Comparison of ENCODE assay signal across 8 cellular contexts in the genomic region with DNA sequence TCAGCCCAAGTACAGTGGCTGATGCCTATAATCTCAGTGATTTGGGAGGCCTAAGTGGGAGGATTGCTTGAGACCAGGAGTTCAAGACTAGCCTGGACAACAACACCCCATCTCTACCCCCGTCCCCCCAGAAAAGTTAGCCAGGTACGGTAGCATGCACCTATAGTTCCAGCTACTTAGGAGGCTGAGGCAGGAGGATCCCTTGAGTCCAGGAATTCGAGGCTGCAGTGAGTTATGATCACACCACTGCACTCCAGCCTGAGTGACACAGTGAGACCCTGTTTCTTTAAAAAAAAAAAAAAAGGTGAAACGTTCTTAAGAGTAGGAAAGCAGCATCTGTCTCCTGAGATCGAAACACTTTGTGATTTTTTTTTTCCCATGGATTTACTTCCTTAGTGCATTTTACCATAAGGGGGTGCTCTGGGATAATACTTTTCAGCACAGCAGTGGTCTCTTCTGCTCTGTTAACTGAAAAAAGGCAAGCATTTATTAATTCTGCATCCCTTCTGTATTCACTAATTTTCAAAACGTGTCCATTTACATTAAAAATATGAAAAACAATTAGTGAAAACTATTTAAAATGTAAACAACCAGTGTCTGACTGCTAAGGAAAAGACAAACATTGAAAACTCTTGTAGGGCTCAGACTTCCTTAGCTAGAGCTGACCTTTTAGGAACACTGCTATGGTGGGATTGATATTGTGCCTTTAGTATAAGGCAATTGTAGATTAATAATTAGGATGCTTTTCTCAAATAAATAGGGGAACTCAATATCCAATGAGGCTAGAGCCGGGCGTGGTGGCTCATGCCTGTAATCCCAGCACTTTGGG. TPM values are rescaled to one million over a fixed set of nuclear protein-coding genes. Genes with fewer than 3 reads are reported as not detected.
A peak's percentile ranks its signal among the peaks of the same experiment; 100 is the strongest.
DNase-seq lines count a peak whose midpoint lies in the region; ATAC-seq, FAIRE-seq and TF ChIP-seq lines count a peak whose summit lies in the region.

No MANE protein-coding gene starts in this region.

- H2AFZ ChIP-seq in Karpas-422 (ENCODE audit: low read length) = no peak overlapping the region
- no peak overlapping the region for H2AFZ ChIP-seq in SK-N-SH (ENCODE audit: low read depth)

- H3K27me3 ChIP-seq in Karpas-422 (ENCODE audit: low read length) (no peaks in the 10 kb centered on the region), SK-N-SH (ENCODE audit: insufficient read depth) (no peaks in the 10 kb centered on the region; the same call in 1 of the 2 replicates), upper lobe of left lung (no peaks in the 10 kb centered on the region)

- H3K4me1 ChIP-seq in A549 (peaks cover 9% of the 10 kb centered on the region), Karpas-422 (ENCODE audit: low read length) (no peaks in the 10 kb centered on the region), SK-N-SH (ENCODE audit: control insufficient read depth in 1 of 2, insufficient read depth in 2 of 2, low read depth in 1 of 2, low read length in 1 of 2) (no peaks in the 10 kb centered on the region), upper lobe of left lung (no peaks in the 10 kb centered on the region)

- no peak overlapping the region for H3K9ac ChIP-seq in Karpas-422 (ENCODE audit: low read length)
- H3K9ac ChIP-seq in SK-N-SH = no peak overlapping the region

- no peaks in the 10 kb centered on the region for H3K36me3 ChIP-seq in Karpas-422 (ENCODE audit: insufficient read depth, low read length)
- no peaks in the 10 kb centered on the region for H3K36me3 ChIP-seq in SK-N-SH (replicated peaks in 1 of 2; ENCODE audit: control insufficient read depth in 1 of 2, insufficient read depth in 2 of 2, low read length in 1 of 2)
- no peaks in the 10 kb centered on the region for H3K36me3 ChIP-seq in upper lobe of left lung

- H3K4me2 ChIP-seq in A549 (peak overlapping the region; percentile 40), Karpas-422 (ENCODE audit: low read depth, low read length, poor library complexity, severe bottlenecking) (no peak overlapping the region), SK-N-SH (no peak overlapping the region)

- WGBS in A549 (ENCODE audit: missing lambda C conversion rate) = 30% methylated on average over 8 of the region's 8 CpGs
- 33% methylated on average over 6 of the region's 8 CpGs for WGBS in SK-N-SH (ENCODE audit: low lambda C conversion rate)
- WGBS in upper lobe of left lung, 2 donors = 51 to 57% methylated on average over 8 of the region's 8 CpGs

- H3K9me3 ChIP-seq in A549 = no peaks in the 10 kb centered on the region
- H3K9me3 ChIP-seq in Karpas-422 (ENCODE audit: low read length) = no peaks in the 10 kb centered on the region
- no peaks in the 10 kb centered on the region for H3K9me3 ChIP-seq in SK-N-SH
- H3K9me3 ChIP-seq in upper lobe of left lung = no peaks in the 10 kb centered on the region

- H3K9me2 ChIP-seq in Karpas-422 (replicated peaks; ENCODE audit: insufficient read depth, low read length) = no peaks in the 10 kb centered on the region
- no peaks in the 10 kb centered on the region for H3K9me2 ChIP-seq in SK-N-SH

- H3K4me3 Mint-ChIP-seq in activated T-cell treated with anti-CD3 and anti-CD28 coated beads, Interleukin-2, amount 50 U/mL, for 4 hours = no peak overlapping the region

- TF ChIP-seq EP300 in A549 (IDR thresholded peaks at IDR 0.05) (no peak), SK-N-SH (IDR thresholded peaks at IDR 0.05; ENCODE audit: borderline replicate concordance in 1 of 2, low read depth in 1 of 2, low read length in 1 of 2) (no peak), upper lobe of left lung (IDR thresholded peaks at IDR 0.05) (no peak)

- TF ChIP-seq POLR2A in A549 (IDR thresholded peaks at IDR 0.05; ENCODE audit: low read length) (no peak), upper lobe of left lung (IDR thresholded peaks at IDR 0.05) (no peak)

- H3K27ac ChIP-seq in A549 = peak overlapping the region; percentile 43 to 73; a peak in 5 of 6 replicates
- H3K27ac ChIP-seq in Karpas-422 (ENCODE audit: low read length) = no peak overlapping the region
- no peak overlapping the region for H3K27ac ChIP-seq in SK-N-SH (ENCODE audit: low read depth in 2 of 2, low read length in 1 of 2)
- no peak overlapping the region for H3K27ac ChIP-seq in upper lobe of left lung

- CTCF ChIA-PET in A549 (lab: Yijun Ruan, JAX) = interaction anchor here (0.6 to 10.8 kb wide), 53 partner anchors 10 to 559 kb away, joined by 3 to 132 read pairs (median 3); a partner anchor contains a TSS
- CTCF ChIA-PET in SK-N-SH (lab: Yijun Ruan, JAX) = interaction anchor here (0.7 to 3.2 kb wide), 21 partner anchors 7 to 416 kb away, joined by 3 to 17 read pairs (median 5); no protein-coding TSS in a partner anchor

- H4K20me1 ChIP-seq in Karpas-422 (ENCODE audit: insufficient read depth, low read depth, low read length) = no peaks in the 10 kb centered on the region
- H4K20me1 ChIP-seq in SK-N-SH (ENCODE audit: insufficient read depth) = no peaks in the 10 kb centered on the region

- peak; percentile 41 to 75 for DNase-seq in A549 (ENCODE audit: low read depth in 1 of 2, low spot score in 1 of 2)
- DNase-seq in Karpas-422 = peak; percentile 48
- DNase-seq in SK-N-SH = peak; percentile 43
- DNase-seq in hepatic stellate cell (ENCODE audit: low spot score) = peak; percentile 41
- DNase-seq in upper lobe of left lung = no peak
- DNase-seq in activated T-cell treated with anti-CD3 and anti-CD28 coated beads, Interleukin-2, amount 50 U/mL, for 4 hours = no peak

- no peaks in the 10 kb centered on the region for H3K4me1 Mint-ChIP-seq in activated T-cell treated with anti-CD3 and anti-CD28 coated beads, Interleukin-2, amount 50 U/mL, for 4 hours (ENCODE audit: low read depth)

- H3K27me3 Mint-ChIP-seq in activated T-cell treated with anti-CD3 and anti-CD28 coated beads, Interleukin-2, amount 50 U/mL, for 4 hours (ENCODE audit: low read depth) = peaks cover 6% of the 10 kb centered on the region

- no peaks in the 10 kb centered on the region for H3K36me3 Mint-ChIP-seq in activated T-cell treated with anti-CD3 and anti-CD28 coated beads, Interleukin-2, amount 50 U/mL, for 4 hours (ENCODE audit: insufficient read depth)

- POLR2A ChIA-PET in A549 (lab: Yijun Ruan, JAX) = interaction anchor here (1.0 kb wide), 1 partner anchor 224 kb away, joined by 3 read pairs; no protein-coding TSS in a partner anchor
- POLR2A ChIA-PET in SK-N-SH (lab: Yijun Ruan, JAX) = no interaction called here

- peak; percentile 73 for FAIRE-seq in A549 (lab: Jason Lieb, UNC)

- H3F3A ChIP-seq in SK-N-SH (replicated peaks; ENCODE audit: insufficient read depth) = no peaks in the 10 kb centered on the region

- ATAC-seq in A549 = peak; percentile 91 to 95
- ATAC-seq in upper lobe of left lung (ENCODE audit: low FRiP score in 2 of 2) = peak in 1 of 2 donors; percentile 64
- no peak for ATAC-seq in GM21576 (IDR thresholded peaks at IDR 0.05; ENCODE audit: unreplicated experiment)
- ATAC-seq in activated T-cell treated with anti-CD3 and anti-CD28 coated beads, Interleukin-2, amount 50 U/mL, for 4 hours = no peak
- ATAC-seq in GM21737 (IDR thresholded peaks at IDR 0.05; ENCODE audit: unreplicated experiment) = no peak

- no peaks in the 10 kb centered on the region for H3K9me3 Mint-ChIP-seq in activated T-cell treated with anti-CD3 and anti-CD28 coated beads, Interleukin-2, amount 50 U/mL, for 4 hours

- peak; percentile 96 to 97 for TF ChIP-seq RAD21 in A549 (conservative IDR thresholded peaks at IDR 0.05 in 1 of 2, IDR thresholded peaks at IDR 0.05 in 1 of 2)
- peak; percentile 80 for TF ChIP-seq RAD21 in SK-N-SH (IDR thresholded peaks at IDR 0.05; ENCODE audit: low read length)

- H3K79me2 ChIP-seq in Karpas-422 (ENCODE audit: low read length) (no peaks in the 10 kb centered on the region), SK-N-SH (ENCODE audit: insufficient read depth) (no peaks in the 10 kb centered on the region)

- TF ChIP-seq CTCF in A549 (IDR thresholded peaks at IDR 0.05) (peak; percentile 93), SK-N-SH (IDR thresholded peaks at IDR 0.05) (peak; percentile 66), upper lobe of left lung (IDR thresholded peaks at IDR 0.05) (peak in 4 of 6 experiments; percentile 12 to 31 (median 24))

- no peak overlapping the region for H3K4me3 ChIP-seq in A549
- H3K4me3 ChIP-seq in Karpas-422 (ENCODE audit: low read length) = no peak overlapping the region
- H3K4me3 ChIP-seq in SK-N-SH (ENCODE audit: low read depth in 2 of 2, low read length in 1 of 2) = no peak overlapping the region; a peak in 1 of 4 replicates
- no peak overlapping the region for H3K4me3 ChIP-seq in upper lobe of left lung

TF ChIP-seq in A549, 52 proteins besides CTCF, POLR2A, EP300 and RAD21 (continues in another document):
- TF ChIP-seq JUNB (IDR thresholded peaks at IDR 0.05) = no peak
- TF ChIP-seq PHF8 (IDR thresholded peaks at IDR 0.05; ENCODE audit: borderline replicate concordance, low read depth) = no peak
- TF ChIP-seq EHF (CRISPR knock-in tag; IDR thresholded peaks at IDR 0.05) = no peak
- TF ChIP-seq TP53 (CRISPR knock-in tag; IDR thresholded peaks at IDR 0.05) = no peak
- TF ChIP-seq NFE2L2 (conservative IDR thresholded peaks at IDR 0.05; ENCODE audit: low read length) = no peak

TF ChIP-seq in SK-N-SH, 30 proteins besides CTCF, POLR2A, EP300 and RAD21:
- TF ChIP-seq SMC3 (IDR thresholded peaks at IDR 0.05; ENCODE audit: low read depth, low read length) (peak; percentile 56; the same call in 1 of the 2 replicates), TCF12 (IDR thresholded peaks at IDR 0.05) (no peak)
TF ChIP-seq in SK-N-SH: peak in this region for 1.

RNA-seq across cellular contexts. Expression of a gene that starts 31.2 kb away (rescaled TPM):
- polyA plus RNA-seq in A549 (2011; rRNA removed) (3.1 and 3.8 TPM in 2 replicates), A549 (2017; fragmentation: RNase III; extraction: RNeasy Plus Mini Kit Qiagen cat#74134 plus additional on column Dnase treatment) (0.50 to 0.66 TPM (median 0.59 TPM) in 3 replicates), SK-N-SH (2012; rRNA removed) (0.07 and 0.18 TPM in 2 replicates)
- 0.12 and 0.17 TPM in 2 replicates for polyA plus RNA-seq in A549 (2012; cell fraction: cytosol; rRNA removed)
- 0.02 and 0.31 TPM in 2 replicates for polyA plus RNA-seq in A549 (2012; cell fraction: nucleus; rRNA removed)
- polyA minus RNA-seq in A549 (2011; rRNA and poly(A)+ RNA removed) = 3.4 and 3.8 TPM in 2 replicates
- total RNA-seq in Karpas-422 (2014; rRNA removed; shearing (Covaris generic); ENCODE audit: low replicate concordance) = 0.11 TPM in 1 of 2 replicates, not detected in the other
- polyA plus RNA-seq in SK-N-SH (2012; cell fraction: cytosol; rRNA removed) = 0.18 and 0.39 TPM in 2 replicates
- polyA plus RNA-seq in SK-N-SH (2012; cell fraction: nucleus; rRNA removed) = 0.21 and 0.22 TPM in 2 replicates
- total RNA-seq in upper lobe of left lung = 10 to 100 TPM in 3 of 6 donors, 1 to 10 TPM in 3; 4.2 to 25.6 (median 11.5) TPM
- 1 to 10 TPM; 2.1 to 4.9 (median 2.2) TPM for total RNA-seq in activated T-cell treated with anti-CD3 and anti-CD28 coated beads, Interleukin-2, amount 50 U/mL, for 4 hours

Comparison
In these comparisons a context has a peak if more than half of its experiments do, and no peak if none do; other contexts are left out.
1. ATAC-seq: peak in A549 (2 of 2); none in GM21576 (single experiment), activated T-cell treated with anti-CD3 and anti-CD28 coated beads, Interleukin-2, amount 50 U/mL, for 4 hours (0 of 2) and GM21737 (single experiment).
2. DNase-seq: peak in A549 (2 of 2), Karpas-422 (single experiment), SK-N-SH (single experiment) and hepatic stellate cell (single experiment); none in upper lobe of left lung (0 of 2) and activated T-cell treated with anti-CD3 and anti-CD28 coated beads, Interleukin-2, amount 50 U/mL, for 4 hours (single experiment).
3. H3K27ac ChIP-seq: peak in A549 (2 of 2); none in Karpas-422 (single experiment), SK-N-SH (0 of 2) and upper lobe of left lung (0 of 4).
4. CTCF ChIP-seq: peak in every context shown above with its lines; median percentile 93 in A549; 66 in SK-N-SH; 24 in upper lobe of left lung.